Comparison of ENCODE assay signal across 29 cellular contexts in the genomic region with DNA sequence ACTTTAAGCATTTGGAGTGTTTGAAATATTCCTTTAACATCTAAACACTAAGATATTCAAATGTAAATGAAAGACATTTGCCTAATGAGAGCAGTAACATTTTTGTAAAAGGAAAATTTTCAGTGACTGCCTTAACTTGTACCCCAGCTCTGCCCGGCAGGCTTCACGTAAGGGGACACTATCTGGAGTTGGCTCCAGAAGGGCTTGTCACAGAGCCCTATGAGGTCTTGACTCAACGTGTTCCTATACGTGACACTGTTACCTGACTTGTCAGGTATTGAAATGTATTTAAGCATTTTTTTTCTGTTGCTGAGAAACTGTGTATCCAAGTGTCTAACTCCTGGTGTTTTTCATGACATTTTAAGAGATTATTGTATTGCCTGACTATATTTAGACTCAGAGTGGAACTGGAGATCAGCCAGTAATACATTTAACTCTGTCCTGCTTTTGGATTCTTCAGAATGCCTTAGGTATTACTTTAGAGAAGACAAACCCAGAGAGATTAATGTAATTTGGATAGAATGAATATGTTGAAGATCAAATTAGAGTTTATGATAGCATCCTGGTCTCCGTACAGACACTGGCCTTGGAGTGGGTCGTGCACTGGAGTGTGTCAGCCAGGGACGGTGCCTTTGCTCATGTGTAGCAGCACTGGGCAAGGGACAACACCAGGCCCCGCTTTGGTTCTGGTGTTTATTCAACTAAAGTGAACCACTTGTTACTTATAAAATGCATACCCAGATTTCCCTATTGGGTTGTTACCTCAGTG. TPM values are rescaled to one million over a fixed set of nuclear protein-coding genes. Genes with fewer than 3 reads are reported as not detected.
A peak's percentile ranks its signal among the peaks of the same experiment; 100 is the strongest.
DNase-seq lines count a peak whose midpoint lies in the region; FAIRE-seq and TF ChIP-seq lines count a peak whose summit lies in the region.
"Had no signal": no experiment of that assay in that cellular context is flagged by ENCODE, and none has a peak within 500 bp of the region (broad histone marks: within the 10 kb centered on the region; RNA-seq: fewer than 3 reads in every experiment).

No MANE protein-coding gene starts in this region.

- no peak overlapping the region for H3K4me3 ChIP-seq in skeletal muscle tissue (ENCODE audit: low read length in 3 of 3)
- H3K4me3 ChIP-seq: prostate gland, skin epidermis, suprapubic skin, upper lobe of right lung had no signal

- peak overlapping the region; percentile 48 for H3K27ac Mint-ChIP-seq in activated T-cell treated with anti-CD3 and anti-CD28 coated beads, Interleukin-2, amount 50 U/mL, for 24 hours
- peak overlapping the region; percentile 65 for H3K27ac Mint-ChIP-seq in chondrocyte (ENCODE audit: unreplicated experiment)
- H3K27ac Mint-ChIP-seq: activated CD4-positive, alpha-beta memory T cell treated with anti-CD3 and anti-CD28 coated beads, Interleukin-2, amount 10 ng/mL, durations not matched to agents 7 days and 5 days had no signal

- peak overlapping the region; percentile 45 for H3K27ac ChIP-seq in skeletal muscle tissue (ENCODE audit: low read depth, low read length)
- H3K27ac ChIP-seq: prostate gland, RWPE1, skin epidermis, suprapubic skin, upper lobe of right lung had no signal

- peaks cover 18 to 33% (median 24%) of the 10 kb centered on the region in 3 donors for H3K4me1 ChIP-seq in skeletal muscle tissue (ENCODE audit: control insufficient read depth in 3 of 3, insufficient read depth in 3 of 3, low read length in 3 of 3)
- H3K4me1 ChIP-seq: prostate gland, upper lobe of right lung had no signal

- peaks cover 3% of the 10 kb centered on the region for H3K4me1 Mint-ChIP-seq in activated T-cell treated with anti-CD3 and anti-CD28 coated beads, Interleukin-2, amount 50 U/mL, for 24 hours (ENCODE audit: low read depth)
- H3K4me1 Mint-ChIP-seq in chondrocyte (ENCODE audit: low read depth) = peaks cover 12% of the 10 kb centered on the region
- H3K4me1 Mint-ChIP-seq: activated CD4-positive, alpha-beta memory T cell treated with anti-CD3 and anti-CD28 coated beads, Interleukin-2, amount 10 ng/mL, durations not matched to agents 7 days and 5 days had no signal

- no peaks in the 10 kb centered on the region for H3K27me3 Mint-ChIP-seq in activated T-cell treated with anti-CD3 and anti-CD28 coated beads, Interleukin-2, amount 50 U/mL, for 24 hours
- no peaks in the 10 kb centered on the region for H3K27me3 Mint-ChIP-seq in chondrocyte (ENCODE audit: low read depth)
- H3K27me3 Mint-ChIP-seq: activated CD4-positive, alpha-beta memory T cell treated with anti-CD3 and anti-CD28 coated beads, Interleukin-2, amount 10 ng/mL, durations not matched to agents 7 days and 5 days; naive B cell; stimulated activated naive B cell treated with anti-CD40 and anti-IgM and Interleukin-4, amounts not matched to agents 10 μg/mL and 1 μg/mL and 100 μg/mL, for 72 hours had no signal

- no peak for DNase-seq in activated T-cell treated with anti-CD3 and anti-CD28 coated beads, Interleukin-2, amount 50 U/mL, for 24 hours
- DNase-seq in activated T-cell treated with anti-CD3 and anti-CD28 coated beads for 4 hours (no peak), chondrocyte (ENCODE audit: low spot score) (no peak), NCI-H774 (lab: John Stamatoyannopoulos, UW) (no peak), SHP77 (lab: John Stamatoyannopoulos, UW) (no peak), NOMO-1 treated with DMSO at 0.1 percent for 48 hours (lab: John Stamatoyannopoulos, UW; ENCODE audit: unreplicated experiment) (no peak)
- DNase-seq: 8988T; activated CD4-positive, alpha-beta memory T cell treated with anti-CD3 and anti-CD28 coated beads, Interleukin-2, amount 10 ng/mL, durations not matched to agents 7 days and 5 days; activated gamma-delta T cell treated with Interleukin-2 at 50 U/mL for 16 hours; effector CD4-positive, alpha-beta T cell; H9; KG1; naive B cell; NCI-H1092 treated with DMSO at 0.1 percent for 48 hours; NCI-H1694 treated with DMSO at 0.1 percent for 48 hours; NCI-H2171; OCI-M1; stimulated activated naive B cell treated with anti-CD40 and anti-IgM and Interleukin-4, amounts not matched to agents 10 μg/mL and 1 μg/mL and 100 μg/mL, for 72 hours; upper lobe of right lung had no signal

- H3K9me3 ChIP-seq in skeletal muscle tissue (ENCODE audit: control insufficient read depth in 3 of 3, low read length in 3 of 3) = no peaks in the 10 kb centered on the region
- H3K9me3 ChIP-seq: prostate gland, suprapubic skin, upper lobe of right lung had no signal

- H3K9ac ChIP-seq in skeletal muscle tissue (ENCODE audit: low read depth in 1 of 3, low read length in 3 of 3) = peak overlapping the region in 1 of 3 donors; percentile 57

- peaks cover 25 to 38% (median 30%) of the 10 kb centered on the region in 3 donors for H3K36me3 ChIP-seq in skeletal muscle tissue (ENCODE audit: control insufficient read depth in 3 of 3, insufficient read depth in 3 of 3, low read length in 3 of 3)
- H3K36me3 ChIP-seq: prostate gland had no signal

- peaks cover 91% of the 10 kb centered on the region for H3K36me3 Mint-ChIP-seq in activated T-cell treated with anti-CD3 and anti-CD28 coated beads, Interleukin-2, amount 50 U/mL, for 24 hours (ENCODE audit: low read depth)
- H3K36me3 Mint-ChIP-seq in chondrocyte (ENCODE audit: low read depth) = peaks cover 14% of the 10 kb centered on the region

- H3K27me3 ChIP-seq in skeletal muscle tissue (ENCODE audit: control insufficient read depth in 3 of 3, insufficient read depth in 3 of 3, low read length in 3 of 3) = no peaks in the 10 kb centered on the region
- H3K27me3 ChIP-seq: suprapubic skin, upper lobe of right lung had no signal

- no peaks in the 10 kb centered on the region for H3K9me3 Mint-ChIP-seq in activated T-cell treated with anti-CD3 and anti-CD28 coated beads, Interleukin-2, amount 50 U/mL, for 24 hours
- no peaks in the 10 kb centered on the region for H3K9me3 Mint-ChIP-seq in chondrocyte (ENCODE audit: low read depth)
- H3K9me3 Mint-ChIP-seq: activated CD4-positive, alpha-beta memory T cell treated with anti-CD3 and anti-CD28 coated beads, Interleukin-2, amount 10 ng/mL, durations not matched to agents 7 days and 5 days; brain; H9; naive B cell; stimulated activated naive B cell treated with anti-CD40 and anti-IgM and Interleukin-4, amounts not matched to agents 10 μg/mL and 1 μg/mL and 100 μg/mL, for 72 hours; T-helper 2 cell treated with Interferon-gamma antibody and Interleukin-4, amounts not matched to agents 5 μg/mL and 100 μg/mL, for 36 hours had no signal

- peak; percentile 33 for FAIRE-seq in islet of Langerhans (lab: Jason Lieb, UNC)
- FAIRE-seq: colon, G401.6 had no signal

- no peak overlapping the region for H3K4me3 Mint-ChIP-seq in activated T-cell treated with anti-CD3 and anti-CD28 coated beads, Interleukin-2, amount 50 U/mL, for 24 hours
- no peak overlapping the region for H3K4me3 Mint-ChIP-seq in chondrocyte (ENCODE audit: unreplicated experiment)
- H3K4me3 Mint-ChIP-seq: activated CD4-positive, alpha-beta memory T cell treated with anti-CD3 and anti-CD28 coated beads, Interleukin-2, amount 10 ng/mL, durations not matched to agents 7 days and 5 days; brain; H9; naive B cell; stimulated activated naive B cell treated with anti-CD40 and anti-IgM and Interleukin-4, amounts not matched to agents 10 μg/mL and 1 μg/mL and 100 μg/mL, for 72 hours; T-helper 2 cell treated with Interferon-gamma antibody and Interleukin-4, amounts not matched to agents 5 μg/mL and 100 μg/mL, for 36 hours had no signal

- no peak for TF ChIP-seq CTCF in chondrocyte (IDR thresholded peaks at IDR 0.05)

RNA-seq across cellular contexts. Expression of a gene that starts 34.6 kb away (rescaled TPM):
- total RNA-seq in chondrocyte (28.5 to 30.1 TPM (median 29.4 TPM) in 3 replicates), skeletal muscle tissue (18.8 TPM)
